ENCODE assay signal across 27 cellular contexts in genomic region chr3:35674451-35675109, GRCh38. TPM values are rescaled to one million over a fixed set of nuclear protein-coding genes. Genes with fewer than 3 reads are reported as not detected.
"Had no signal": no experiment of that assay in that cellular context is flagged by ENCODE, and none has a peak within 500 bp of the region (broad histone marks: within the 10 kb centered on the region; RNA-seq: fewer than 3 reads in every experiment).

No MANE protein-coding gene starts in this region.

- H3K4me1 ChIP-seq: left lung, lower lobe of right lung, sigmoid colon, spleen, suprapubic skin, tibial artery, upper lobe of right lung had no signal

- DNase-seq: hypothalamus; immature natural killer cell; kidney; left colon; left lung; lower lobe of right lung; mammary epithelial cell; mesenchymal stem cell; mucosa of descending colon; naive thymus-derived CD4-positive, alpha-beta T cell; ovary; retina; right cardiac atrium; sigmoid colon; small intestine; spleen; stimulated activated CD4-positive, alpha-beta T cell treated with anti-CD3 and anti-CD28 coated beads, Interleukin-4, amount 100 ng/mL, for 24 hours; stimulated activated naive CD4-positive, alpha-beta T cell; tibial artery; trophoblast cell; upper lobe of right lung had no signal

- H3K27me3 ChIP-seq: left lung, ovary, sigmoid colon, spleen, suprapubic skin, tibial artery, upper lobe of right lung had no signal

- H3K9me3 ChIP-seq: left lung, lower lobe of right lung, mucosa of descending colon, ovary, sigmoid colon, spleen, suprapubic skin, thoracic aorta, tibial artery, upper lobe of right lung had no signal

- ATAC-seq: left colon; left lung; lower lobe of right lung; mucosa of descending colon; naive thymus-derived CD4-positive, alpha-beta T cell; natural killer cell treated with Interleukin-12 subunit alpha and Interleukin-12 subunit beta and Interleukin-15 and Interleukin-18, amount 100 ng/mL, for 72 hours; right cardiac atrium; stimulated activated effector memory CD8-positive, alpha-beta T cell treated with anti-CD3 and anti-CD28 coated beads, Interleukin-12 subunit alpha, Interleukin-12 subunit beta, amount 100 ng/mL, for 72 hours; upper lobe of right lung had no signal

- H3K4me3 ChIP-seq: left lung, lower lobe of right lung, mucosa of descending colon, ovary, sigmoid colon, spleen, suprapubic skin, thoracic aorta, tibial artery, upper lobe of right lung had no signal

- H3K36me3 ChIP-seq: left lung, lower lobe of right lung, ovary, sigmoid colon, spleen, suprapubic skin, thoracic aorta, tibial artery, upper lobe of right lung had no signal

- H3K27ac ChIP-seq: left lung, lower lobe of right lung, ovary, sigmoid colon, spleen, suprapubic skin, thoracic aorta, tibial artery, upper lobe of right lung had no signal

RNA-seq across cellular contexts. Expression of gene ARPP21, which starts 35.3 kb away (rescaled TPM):
- total RNA-seq: left lung; lower lobe of right lung; mammary epithelial cell; naive thymus-derived CD4-positive, alpha-beta T cell; natural killer cell treated with Interleukin-12 subunit alpha and Interleukin-12 subunit beta and Interleukin-15 and Interleukin-18, amount 100 ng/mL, for 72 hours; ovary; progenitor cell of endocrine pancreas; subcutaneous adipose tissue; suprapubic skin; upper lobe of right lung had no signal
- polyA plus RNA-seq: immature natural killer cell; mammary epithelial cell; naive thymus-derived CD4-positive, alpha-beta T cell; ovary had no signal
